22 cellular contexts compared by ENCODE assay signal in the genomic region with DNA sequence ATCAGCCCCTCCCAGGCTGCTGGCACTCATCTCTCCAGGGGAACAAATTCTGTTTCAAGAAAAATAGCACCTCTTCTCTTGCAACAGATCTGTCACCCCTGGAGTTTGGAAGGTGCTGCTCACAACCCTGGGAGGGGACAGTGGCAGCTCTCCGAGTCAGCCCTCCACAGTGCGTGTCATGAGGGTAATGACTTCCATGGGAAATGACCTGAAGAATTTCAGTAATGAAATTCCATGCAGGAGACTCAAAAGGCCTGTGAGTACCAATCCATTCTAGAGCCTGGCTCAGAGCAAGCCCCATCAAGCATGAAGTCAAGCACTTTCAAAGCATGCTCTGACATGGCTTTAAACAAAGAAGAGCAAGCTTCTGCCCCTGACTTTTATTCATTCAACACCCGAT.
"Had no signal": no experiment of that assay in that cellular context is flagged by ENCODE, and none has a peak within 500 bp of the region (broad histone marks: within the 10 kb centered on the region; RNA-seq: fewer than 3 reads in every experiment).

No MANE protein-coding gene starts in this region.

- H3K4me1 ChIP-seq: upper lobe of right lung, vagina had no signal

- FAIRE-seq: colon, frontal cortex, small intestine had no signal

- DNase-seq: erythroblast; heart left ventricle; hippocampal formation; kidney glomerular epithelial cell; mammary epithelial cell; mucosa of descending colon; naive thymus-derived CD8-positive, alpha-beta T cell; posterior cingulate gyrus; sigmoid colon; small intestine; stimulated activated CD4-positive, alpha-beta T cell treated with anti-CD3 and anti-CD28 coated beads, Interleukin-12 subunit alpha, Interleukin-12 subunit beta, amount 100 ng/mL, for 4 hours; stimulated activated naive CD4-positive, alpha-beta T cell treated with Interleukin-2 at 50 U/mL for 16 hours; tibial artery; upper lobe of right lung had no signal

- H3K27ac ChIP-seq: heart left ventricle, neutrophil, right atrium auricular region, sigmoid colon, suprapubic skin, tibial artery, upper lobe of right lung, vagina had no signal

- H3K4me3 ChIP-seq: heart left ventricle, mucosa of descending colon, right atrium auricular region, sigmoid colon, suprapubic skin, tibial artery, upper lobe of right lung, vagina had no signal

- H3K27me3 ChIP-seq: heart left ventricle, right atrium auricular region, sigmoid colon, tibial artery, upper lobe of right lung, vagina had no signal

- H3K9me3 ChIP-seq: neutrophil, right atrium auricular region, sigmoid colon, suprapubic skin, upper lobe of right lung, vagina had no signal

- H3K4me1 Mint-ChIP-seq: naive thymus-derived CD8-positive, alpha-beta T cell had no signal

- H3K36me3 ChIP-seq: heart left ventricle, neutrophil, right atrium auricular region, sigmoid colon, suprapubic skin, tibial artery, upper lobe of right lung, vagina had no signal

- H3K4me3 Mint-ChIP-seq: dendritic cell treated with granulocyte-macrophage colony-stimulating factor and Interleukin-4, amounts not matched to agents 40 ng/mL and 50 ng/mL, for 4 days; naive thymus-derived CD8-positive, alpha-beta T cell had no signal

- ATAC-seq: heart left ventricle; left lobe of liver; mucosa of descending colon; naive thymus-derived CD8-positive, alpha-beta T cell; upper lobe of right lung had no signal

- H3K27ac Mint-ChIP-seq: dendritic cell treated with granulocyte-macrophage colony-stimulating factor and Interleukin-4, amounts not matched to agents 40 ng/mL and 50 ng/mL, for 4 days; naive thymus-derived CD8-positive, alpha-beta T cell had no signal
